ENCODE assay signal across 10 cellular contexts in the genomic region with DNA sequence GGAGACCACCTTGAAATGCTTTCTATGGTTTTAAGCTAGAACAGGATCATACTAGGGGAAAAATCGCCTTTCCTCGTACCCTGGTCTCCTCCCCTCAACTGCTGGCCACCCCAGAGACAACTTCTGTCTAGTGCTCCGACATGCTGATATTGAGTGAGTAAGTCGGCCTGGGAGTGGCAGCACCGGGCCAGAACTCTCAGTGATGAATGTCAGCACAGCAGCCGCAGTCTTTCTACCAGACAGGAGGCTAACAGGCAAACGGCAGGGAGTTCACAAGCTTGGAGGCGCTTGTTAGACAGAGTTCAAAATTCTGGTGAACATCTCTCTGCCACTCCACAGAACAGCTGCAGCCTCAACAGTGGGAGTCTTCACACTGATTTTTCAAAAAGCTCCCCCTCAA.
DNase-seq lines count a peak whose midpoint lies in the region; ATAC-seq and TF ChIP-seq lines count a peak whose summit lies in the region.
"Had no signal": no experiment of that assay in that cellular context is flagged by ENCODE, and none has a peak within 500 bp of the region (broad histone marks: within the 10 kb centered on the region; RNA-seq: fewer than 3 reads in every experiment).

No MANE protein-coding gene starts in this region.

- no peak overlapping the region for H3K4ac ChIP-seq in H9 (ENCODE audit: low read depth, low read length)

- no peak; the same call in 2 of the 3 replicates for TF ChIP-seq CTCF in H9 (conservative IDR thresholded peaks at IDR 0.05)
- no peak for TF ChIP-seq CTCF in coronary artery (IDR thresholded peaks at IDR 0.05)

- no CpG with 5 or more reads among the region's 8 CpGs for WGBS in H9 (ENCODE audit: extremely low coverage, insufficient read length, low lambda C conversion rate)

- no peaks in the 10 kb centered on the region for H3K79me1 ChIP-seq in H9 (ENCODE audit: insufficient read depth, low read depth, low read length, poor library complexity, severe bottlenecking)

- no peaks in the 10 kb centered on the region for H3K27me3 Mint-ChIP-seq in H9 (ENCODE audit: low read depth)

- no peak overlapping the region for H2BK12ac ChIP-seq in H9 (ENCODE audit: insufficient read length, low read depth, low read length)

- no peak overlapping the region for H3K4me3 ChIP-seq in coronary artery

- H3K27ac Mint-ChIP-seq in H9: peak overlapping the region in 1 of 3 experiments; percentile 44; a peak in 1 of 7 replicates

- no peak overlapping the region for H2AFZ ChIP-seq in H9 (ENCODE audit: low read length)

- intact Hi-C loops in sciatic nerve (cut with DNase I): no loop called here

- no peak overlapping the region for H4K91ac ChIP-seq in H9 (ENCODE audit: insufficient read length, low read depth, low read length)

- H3K4me1 Mint-ChIP-seq in H9: peaks cover 0 to 7% of the 10 kb centered on the region in 2 experiments; a peak in 1 of 4 replicates

- H3K4me3 Mint-ChIP-seq in H9: no peak overlapping the region

- no peak overlapping the region for H3K9ac ChIP-seq in H9 (ENCODE audit: extremely low read depth, insufficient read length, low read length)

- H3K27me3 ChIP-seq in H9 (ENCODE audit: insufficient read depth, low read length): no peaks in the 10 kb centered on the region

- no peak overlapping the region for H2AK5ac ChIP-seq in H9 (ENCODE audit: insufficient read length, low read length)

- H2BK5ac ChIP-seq in H9 (ENCODE audit: insufficient read length, low read length): no peak overlapping the region

- H3K23me2 ChIP-seq in H9 (ENCODE audit: insufficient read length, low read depth, low read length, poor library complexity, severe bottlenecking): no peaks in the 10 kb centered on the region

- H3K9me3 ChIP-seq in H9 (ENCODE audit: control insufficient read depth, low read depth, low read length): no peaks in the 10 kb centered on the region

- H3K14ac ChIP-seq in H9 (ENCODE audit: insufficient read depth, low read length): no peak overlapping the region

- no peak overlapping the region for H3K56ac ChIP-seq in H9 (ENCODE audit: insufficient read length, low read depth, low read length)

- no peak overlapping the region for H4K5ac ChIP-seq in H9 (ENCODE audit: insufficient read length, low read depth, low read length)

- no peak overlapping the region for H4K8ac ChIP-seq in H9 (replicated peaks; ENCODE audit: insufficient read length, low read depth, low read length)

- H2BK20ac ChIP-seq in H9 (ENCODE audit: low read depth, low read length, poor library complexity, severe bottlenecking): no peak overlapping the region

- DNase-seq in H9 (peak; percentile 62), coronary artery (ENCODE audit: low spot score) (peak; percentile 75), iPS-NIHi11 (ENCODE audit: low spot score) (peak; percentile 27), sciatic nerve (ENCODE audit: low spot score) (peak; percentile 68), SKM-1 (lab: John Stamatoyannopoulos, UW; ENCODE audit: unreplicated experiment) (no peak), cerebellar cortex (ENCODE audit: low spot score) (no peak), NCI-H187 (lab: John Stamatoyannopoulos, UW) (no peak)
- DNase-seq: GOT3, SHP77 treated with DMSO at 0.1 percent for 48 hours had no signal

- H3T11ph ChIP-seq in H9 (ENCODE audit: low read length): no peak overlapping the region

- H3K4me2 ChIP-seq in H9 (ENCODE audit: insufficient read depth, insufficient read length, low read length): no peak overlapping the region

- ATAC-seq in sciatic nerve: peak; percentile 83
- no peak for ATAC-seq in GM21528 (IDR thresholded peaks at IDR 0.05; ENCODE audit: low FRiP score, unreplicated experiment)

- no peak overlapping the region for H3K23ac ChIP-seq in H9 (ENCODE audit: insufficient read length, low read depth, low read length)

- no peak overlapping the region for H3K27ac ChIP-seq in H9 (ENCODE audit: insufficient read length, low read depth, low read length)
- H3K27ac ChIP-seq in coronary artery: no peak overlapping the region

- H3K79me2 ChIP-seq in H9 (ENCODE audit: insufficient read depth, low read length): no peaks in the 10 kb centered on the region

- H2BK15ac ChIP-seq in H9 (ENCODE audit: low read depth, low read length): no peak overlapping the region

- H2BK120ac ChIP-seq in H9 (ENCODE audit: low read depth, low read length, poor library complexity, severe bottlenecking): no peak overlapping the region

- no peaks in the 10 kb centered on the region for H3K9me3 Mint-ChIP-seq in H9

- no peaks in the 10 kb centered on the region for H4K20me1 ChIP-seq in H9 (ENCODE audit: control insufficient read depth, insufficient read depth, insufficient read length)

- no peaks in the 10 kb centered on the region for H3K36me3 Mint-ChIP-seq in H9 (ENCODE audit: insufficient read depth in 1 of 3, low read depth in 3 of 3)

- no peak overlapping the region for H3K18ac ChIP-seq in H9 (ENCODE audit: insufficient read length, low read depth, low read length)

- H3K4me1 ChIP-seq in H9 (ENCODE audit: insufficient read depth, low read length): no peaks in the 10 kb centered on the region

Comparison
In these comparisons a context has a peak if more than half of its experiments do, and no peak if none do; other contexts are left out.
1. DNase-seq: peak in H9 (single experiment), coronary artery (single experiment), iPS-NIHi11 (single experiment) and sciatic nerve (single experiment); none in SKM-1 (single experiment), cerebellar cortex (single experiment) and NCI-H187 (0 of 2).